Comparison of ENCODE assay signal across 35 cellular contexts in genomic region chr11:1740786-1741530, GRCh38. TPM values are rescaled to one million over a fixed set of nuclear protein-coding genes. Genes with fewer than 3 reads are reported as not detected.
"Had no signal": no experiment of that assay in that cellular context is flagged by ENCODE, and none has a peak within 500 bp of the region (broad histone marks: within the 10 kb centered on the region; RNA-seq: fewer than 3 reads in every experiment).

No MANE protein-coding gene starts in this region.

- ATAC-seq: activated naive CD4-positive, alpha-beta T cell treated with anti-CD3 and anti-CD28 coated beads, Interleukin-2, amount 50 U/mL, for 72 hours; activated T-cell treated with anti-CD3 and anti-CD28 coated beads, Interleukin-2, amount 50 U/mL, for 4 hours; activated T-helper 17 cell treated with anti-CD3 and anti-CD28 coated beads, Interleukin-2, amount 50 U/mL, for 72 hours; body of pancreas; gastrocnemius medialis; pancreas; right cardiac atrium; stimulated activated effector memory CD8-positive, alpha-beta T cell treated with anti-CD3 and anti-CD28 coated beads, Interleukin-12 subunit alpha, Interleukin-12 subunit beta, amount 100 ng/mL, for 72 hours had no signal

- H3K4me3 Mint-ChIP-seq: activated CD4-positive, alpha-beta memory T cell treated with anti-CD3 and anti-CD28 coated beads, Interleukin-2, amount 10 ng/mL, durations not matched to agents 7 days and 5 days; activated CD4-positive, alpha-beta T cell treated with anti-CD3 and anti-CD28 coated beads, Interleukin-2, amount 10 ng/mL, durations not matched to agents 7 days and 5 days; activated T-cell treated with anti-CD3 and anti-CD28 coated beads, Interleukin-2, amount 50 U/mL, for 4 hours; activated T-helper 17 cell treated with anti-CD3 and anti-CD28 coated beads, Interleukin-2, amount 50 U/mL, for 72 hours; stimulated activated effector memory CD8-positive, alpha-beta T cell treated with anti-CD3 and anti-CD28 coated beads, Interleukin-12 subunit alpha, Interleukin-12 subunit beta, amount 100 ng/mL, for 72 hours; stimulated activated naive CD8-positive, alpha-beta T cell treated with anti-CD3 and anti-CD28 coated beads, Interleukin-15, Interleukin-2, amounts not matched to agents 100 ng/mL and 50 ng/mL, for 24 hours; T-helper 1 cell treated with Interleukin-12 subunit alpha and Interleukin-12 subunit beta and Interleukin-4 antibody, amounts not matched to agents 30 μg/mL and 1 μg/mL, for 36 hours; type B pancreatic cell had no signal

- H3K36me3 Mint-ChIP-seq: activated naive CD4-positive, alpha-beta T cell treated with anti-CD3 and anti-CD28 coated beads, Interleukin-2, amount 50 U/mL, for 72 hours; stimulated activated effector memory CD8-positive, alpha-beta T cell treated with anti-CD3 and anti-CD28 coated beads, Interleukin-12 subunit alpha, Interleukin-12 subunit beta, amount 100 ng/mL, for 72 hours; type B pancreatic cell had no signal

- H3K27ac Mint-ChIP-seq: activated CD4-positive, alpha-beta memory T cell treated with anti-CD3 and anti-CD28 coated beads, Interleukin-2, amount 10 ng/mL, durations not matched to agents 7 days and 5 days; activated CD4-positive, alpha-beta T cell treated with anti-CD3 and anti-CD28 coated beads, Interleukin-2, amount 10 ng/mL, durations not matched to agents 7 days and 5 days; activated naive CD4-positive, alpha-beta T cell treated with anti-CD3 and anti-CD28 coated beads, Interleukin-2, amount 50 U/mL, for 72 hours; activated T-helper 17 cell treated with anti-CD3 and anti-CD28 coated beads, Interleukin-2, amount 50 U/mL, for 72 hours; stimulated activated effector memory CD8-positive, alpha-beta T cell treated with anti-CD3 and anti-CD28 coated beads, Interleukin-12 subunit alpha, Interleukin-12 subunit beta, amount 100 ng/mL, for 72 hours; stimulated activated naive CD8-positive, alpha-beta T cell treated with anti-CD3 and anti-CD28 coated beads, Interleukin-15, Interleukin-2, amounts not matched to agents 100 ng/mL and 50 ng/mL, for 24 hours; T-helper 1 cell treated with Interleukin-12 subunit alpha and Interleukin-12 subunit beta and Interleukin-4 antibody, amounts not matched to agents 30 μg/mL and 1 μg/mL, for 36 hours; type B pancreatic cell had no signal

- H3K4me3 ChIP-seq: body of pancreas, coronary artery, dorsolateral prefrontal cortex, gastrocnemius medialis, left ventricle myocardium inferior, pancreas, thoracic aorta, vagina had no signal

- H3K27ac ChIP-seq: body of pancreas, coronary artery, dorsolateral prefrontal cortex, gastrocnemius medialis, left ventricle myocardium inferior, pancreas, thoracic aorta, vagina had no signal

- H3K4me1 ChIP-seq: pancreas, vagina had no signal

- H3K27me3 ChIP-seq: body of pancreas, pancreas, vagina had no signal

- H3K4me1 Mint-ChIP-seq: activated CD4-positive, alpha-beta memory T cell treated with anti-CD3 and anti-CD28 coated beads, Interleukin-2, amount 10 ng/mL, durations not matched to agents 7 days and 5 days; activated CD4-positive, alpha-beta T cell treated with anti-CD3 and anti-CD28 coated beads, Interleukin-2, amount 10 ng/mL, durations not matched to agents 7 days and 5 days had no signal

- DNase-seq: activated CD4-positive, alpha-beta memory T cell treated with anti-CD3 and anti-CD28 coated beads, Interleukin-2, amount 10 ng/mL, durations not matched to agents 7 days and 5 days; activated CD4-positive, alpha-beta T cell treated with anti-CD3 and anti-CD28 coated beads for 1 hour; activated CD4-positive, alpha-beta T cell treated with anti-CD3 and anti-CD28 coated beads, Interleukin-2, amount 10 ng/mL, durations not matched to agents 7 days and 5 days; activated gamma-delta T cell treated with Interleukin-2 at 50 U/mL for 16 hours; activated T-cell treated with anti-CD3 and anti-CD28 coated beads, Interleukin-2, amount 50 U/mL, for 4 hours; anterior cingulate cortex; cerebellar nuclear complex; effector memory CD4-positive, alpha-beta T cell; gastrocnemius medialis; glutamatergic neuron; left ventricle myocardium inferior; nucleus accumbens; pancreas; right cardiac atrium; stimulated activated CD4-positive, alpha-beta T cell treated with anti-CD3 and anti-CD28 coated beads, Interleukin-12 subunit alpha, Interleukin-12 subunit beta, amount 100 ng/mL, for 4 hours; stimulated activated CD4-positive, alpha-beta T cell treated with anti-CD3 and anti-CD28 coated beads, Interleukin-4, amount 100 ng/mL, for 24 hours; SW 1271; T1000 had no signal

- H3K36me3 ChIP-seq: gastrocnemius medialis, left ventricle myocardium inferior, pancreas, thoracic aorta, vagina had no signal

- H3K9me3 ChIP-seq: pancreas had no signal

RNA-seq across cellular contexts. Expression of gene IFITM10, which starts 9.4 kb away (rescaled TPM):
- total RNA-seq: epithelial cell of proximal tubule, skeletal muscle tissue had no signal

RNA-seq across cellular contexts. Expression of gene KRTAP5-6, which starts 44.0 kb away (rescaled TPM):
- total RNA-seq: activated CD4-positive, alpha-beta memory T cell treated with anti-CD3 and anti-CD28 coated beads, Interleukin-2, amount 10 ng/mL, durations not matched to agents 7 days and 5 days; activated CD4-positive, alpha-beta T cell treated with anti-CD3 and anti-CD28 coated beads, Interleukin-2, amount 10 ng/mL, durations not matched to agents 7 days and 5 days; activated naive CD4-positive, alpha-beta T cell treated with anti-CD3 and anti-CD28 coated beads, Interleukin-2, amount 50 U/mL, for 72 hours; activated T-cell treated with anti-CD3 and anti-CD28 coated beads, Interleukin-2, amount 50 U/mL, for 4 hours; activated T-helper 17 cell treated with anti-CD3 and anti-CD28 coated beads, Interleukin-2, amount 50 U/mL, for 72 hours; body of pancreas; epithelial cell of proximal tubule; gastrocnemius medialis; left ventricle myocardium inferior; lung microvascular endothelial cell; mucosa of gallbladder; pancreas; pulmonary artery endothelial cell; right cardiac atrium; skeletal muscle tissue; subcutaneous adipose tissue; thoracic aorta; vagina had no signal
